ENCODE assay signal across 13 cellular contexts in the genomic region with DNA sequence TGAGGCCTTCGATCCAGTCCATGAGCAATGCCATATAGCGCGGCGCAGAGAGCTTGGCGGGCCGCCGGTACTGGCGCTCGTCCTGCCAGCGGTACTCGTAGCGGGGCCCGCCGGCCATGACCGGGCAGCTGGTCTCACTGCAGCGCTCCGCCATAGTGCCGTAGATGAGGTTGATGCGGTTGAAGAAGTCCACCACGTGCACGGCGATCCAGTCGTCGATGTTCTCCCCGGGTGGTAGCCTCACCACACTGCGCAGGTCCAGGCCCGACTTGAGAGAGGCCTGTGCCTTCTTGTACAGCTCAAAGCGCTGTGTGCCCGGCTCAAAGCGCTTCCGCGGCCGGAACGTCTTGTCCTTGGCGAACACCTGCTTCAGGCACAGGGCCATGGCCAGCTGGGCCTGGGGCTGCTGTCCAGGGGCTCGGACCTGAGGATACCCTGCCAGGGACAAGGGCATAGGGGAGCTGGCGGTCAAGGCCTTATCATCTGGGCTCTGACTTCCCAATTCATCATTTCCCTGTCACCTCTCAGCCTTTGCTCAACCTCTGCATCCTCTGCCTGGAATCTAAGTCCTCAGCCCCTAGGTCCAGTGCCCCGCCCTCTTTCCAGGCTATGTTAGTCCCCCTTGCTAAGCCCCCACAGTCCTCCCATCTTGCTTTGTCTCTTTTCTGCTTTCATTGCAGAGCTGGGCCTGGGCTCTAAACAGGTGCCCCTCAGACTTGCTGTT. TPM values are rescaled to one million over a fixed set of nuclear protein-coding genes. Genes with fewer than 3 reads are reported as not detected.
DNase-seq lines count a peak whose midpoint lies in the region; ATAC-seq and TF ChIP-seq lines count a peak whose summit lies in the region.
"Had no signal": no experiment of that assay in that cellular context is flagged by ENCODE, and none has a peak within 500 bp of the region (broad histone marks: within the 10 kb centered on the region; RNA-seq: fewer than 3 reads in every experiment).

No MANE protein-coding gene starts in this region.

- H3K36me3 Mint-ChIP-seq in glutamatergic neuron (ENCODE audit: unreplicated experiment) = no peaks in the 10 kb centered on the region

- H3K4me3 Mint-ChIP-seq in glutamatergic neuron (ENCODE audit: unreplicated experiment) = no peak overlapping the region

- H2AFZ ChIP-seq in osteoblast (ENCODE audit: low read length) = no peak overlapping the region

- TF ChIP-seq CTCF in glutamatergic neuron (IDR thresholded peaks at IDR 0.05; ENCODE audit: partially characterized antibody, unreplicated experiment) (no peak), osteoblast (IDR thresholded peaks at IDR 0.05; ENCODE audit: extremely low read depth, low read depth, low read length) (no peak)

- H4K20me1 ChIP-seq in osteoblast (ENCODE audit: insufficient read depth, low read length) = peaks cover 24% of the 10 kb centered on the region

- peaks cover 8% of the 10 kb centered on the region for H3K9me3 Mint-ChIP-seq in glutamatergic neuron (ENCODE audit: unreplicated experiment)

- no peaks in the 10 kb centered on the region for H3K9me3 ChIP-seq in osteoblast (ENCODE audit: low read depth, low read length)
- H3K9me3 ChIP-seq: SJSA1 had no signal

- H3K4me2 ChIP-seq in osteoblast (ENCODE audit: insufficient read depth, low read length) = peak overlapping the region; percentile 50

- DNase-seq in Right ventricle myocardium inferior (ENCODE audit: missing footprints) = no peak
- DNase-seq in cardiac septum (ENCODE audit: low spot score) = no peak
- DNase-seq in glutamatergic neuron = no peak
- no peak for DNase-seq in osteoblast (ENCODE audit: insufficient read length, low spot score, missing footprints)
- DNase-seq in HK-2 (ENCODE audit: unreplicated experiment) = no peak
- DNase-seq: activated CD8-positive, alpha-beta memory T cell treated with anti-CD3 and anti-CD28 coated beads, Interleukin-2, amount 50 U/mL, for 48 hours; effector CD4-positive, alpha-beta T cell; NCI-H187 had no signal

- no peak overlapping the region for H3K27ac ChIP-seq in osteoblast (ENCODE audit: low read depth, low read length)
- H3K27ac ChIP-seq: SJSA1 had no signal

- intact Hi-C loops in Right ventricle myocardium inferior (cut with DNase I) (no loop called here), cardiac septum (cut with DNase I) (no loop called here)

- H3K36me3 ChIP-seq in osteoblast (ENCODE audit: insufficient read depth, low read length) = peaks cover 28% of the 10 kb centered on the region

- H3K27me3 ChIP-seq in osteoblast (ENCODE audit: insufficient read depth, low read length) = no peaks in the 10 kb centered on the region
- H3K27me3 ChIP-seq: SJSA1 had no signal

- peaks cover 41% of the 10 kb centered on the region for H3K79me2 ChIP-seq in osteoblast (ENCODE audit: insufficient read depth, low read length)

- peaks cover 12% of the 10 kb centered on the region for H3K27me3 Mint-ChIP-seq in glutamatergic neuron (ENCODE audit: unreplicated experiment)

- H3K27ac Mint-ChIP-seq in glutamatergic neuron (ENCODE audit: unreplicated experiment) = peak overlapping the region; percentile 40

- peak overlapping the region; percentile 40 for H3K4me3 ChIP-seq in osteoblast (ENCODE audit: insufficient read depth, low read length)
- H3K4me3 ChIP-seq: SJSA1 had no signal

- ATAC-seq in Right ventricle myocardium inferior (peak; percentile 6), GM18502 (IDR thresholded peaks at IDR 0.05; ENCODE audit: poor library complexity, unreplicated experiment) (no peak), HG02840 (IDR thresholded peaks at IDR 0.05; ENCODE audit: low FRiP score, unreplicated experiment) (no peak)
- ATAC-seq in activated CD4-positive, CD25-positive, alpha-beta regulatory T cell treated with anti-CD3 and anti-CD28 coated beads, Interleukin-2, amount 50 U/mL, for 24 hours = no peak
- ATAC-seq: left colon had no signal

- peaks cover 3% of the 10 kb centered on the region for H3K4me1 Mint-ChIP-seq in glutamatergic neuron (ENCODE audit: low read depth, unreplicated experiment)

- H3K4me1 ChIP-seq in osteoblast (ENCODE audit: insufficient read depth, low read length) = peaks cover 33% of the 10 kb centered on the region

RNA-seq across cellular contexts. Expression of a gene that starts 3.5 kb away (rescaled TPM):
- total RNA-seq in Right ventricle myocardium inferior (13.9 TPM), cardiac septum (14.9 TPM), glutamatergic neuron (ENCODE audit: unreplicated experiment) (1.6 TPM), osteoblast (8.3 and 8.7 TPM in 2 replicates)

RNA-seq across cellular contexts. Expression of a gene that starts 9.0 kb away (rescaled TPM):
- total RNA-seq in Right ventricle myocardium inferior = 39.8 TPM
- 38.2 TPM for total RNA-seq in cardiac septum
- total RNA-seq in glutamatergic neuron (ENCODE audit: unreplicated experiment) = 58.4 TPM
- total RNA-seq in osteoblast = 25.9 and 31.8 TPM in 2 replicates

RNA-seq across cellular contexts. Expression of a gene that starts 55.1 kb away (rescaled TPM):
- 191 TPM for total RNA-seq in Right ventricle myocardium inferior
- total RNA-seq in cardiac septum = 190 TPM
- total RNA-seq in glutamatergic neuron (ENCODE audit: unreplicated experiment) = 37.8 TPM
- total RNA-seq in osteoblast = 53.6 and 57.8 TPM in 2 replicates

RNA-seq across cellular contexts. Expression of a gene that starts 58.6 kb away (rescaled TPM):
- total RNA-seq in Right ventricle myocardium inferior (not detected), cardiac septum (0.24 TPM), glutamatergic neuron (ENCODE audit: unreplicated experiment) (not detected), osteoblast (0.29 TPM in 1 of 2 replicates, not detected in the other)
- total RNA-seq: left colon, SJSA1 had no signal
